20 cellular contexts compared by ENCODE assay signal in the genomic region with DNA sequence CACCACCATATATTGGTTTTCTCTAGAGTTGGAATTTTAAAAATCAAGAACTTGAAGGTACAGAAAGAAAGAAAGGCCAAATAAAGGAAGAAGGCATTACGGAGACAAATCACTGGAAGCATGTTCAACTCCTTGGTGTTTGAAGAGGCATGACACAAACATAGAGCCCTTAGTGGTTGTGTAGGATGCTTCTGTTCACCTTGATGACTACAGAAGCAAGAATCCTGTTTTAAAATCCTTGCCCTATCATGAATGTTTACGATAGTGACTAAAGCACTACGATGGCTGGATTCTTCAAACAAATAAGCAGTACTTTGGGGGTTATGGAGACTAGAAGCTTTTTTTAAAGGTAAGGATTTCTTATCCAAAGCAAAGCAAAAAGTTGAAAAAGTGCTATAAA. TPM values are rescaled to one million over a fixed set of nuclear protein-coding genes. Genes with fewer than 3 reads are reported as not detected.
"Had no signal": no experiment of that assay in that cellular context is flagged by ENCODE, and none has a peak within 500 bp of the region (broad histone marks: within the 10 kb centered on the region; RNA-seq: fewer than 3 reads in every experiment).

No MANE protein-coding gene starts in this region.

- H3K27ac ChIP-seq: gastrocnemius medialis, heart left ventricle, suprapubic skin had no signal

- H3K9me3 ChIP-seq: gastrocnemius medialis, suprapubic skin had no signal

- H3K4me3 ChIP-seq: gastrocnemius medialis, heart left ventricle, lung, suprapubic skin had no signal

- DNase-seq: activated CD4-positive, alpha-beta T cell treated with anti-CD3 and anti-CD28 coated beads, Interleukin-2, amount 10 ng/mL, durations not matched to agents 24 days and 14 days; activated CD8-positive, alpha-beta memory T cell treated with anti-CD3 and anti-CD28 coated beads, Interleukin-2, amount 50 U/mL, for 4 hours; activated CD8-positive, alpha-beta T cell treated with anti-CD3 and anti-CD28 coated beads, Interleukin-2, amount 10 ng/mL, durations not matched to agents 7 days and 5 days; activated naive CD8-positive, alpha-beta T cell treated with anti-CD3 and anti-CD28 coated beads, Interleukin-2, amount 10 ng/mL, durations not matched to agents 7 days and 5 days; anterior cingulate cortex; effector memory CD4-positive, alpha-beta T cell; erythroblast; gastrocnemius medialis; heart left ventricle; natural killer cell; posterior cingulate gyrus; stimulated activated CD4-positive, alpha-beta T cell treated with anti-CD3 and anti-CD28 coated beads, Interleukin-15, amount 100 ng/mL, for 24 hours; stimulated activated CD4-positive, alpha-beta T cell treated with anti-CD3 and anti-CD28 coated beads, Interleukin-4, amount 100 ng/mL, for 1 hour; stimulated activated naive B cell treated with anti-CD40 and anti-IgM and Interleukin-4, amounts not matched to agents 10 μg/mL and 1 μg/mL and 100 μg/mL, for 72 hours; T-helper 2 cell had no signal

- H3K27me3 ChIP-seq: gastrocnemius medialis, heart left ventricle, suprapubic skin had no signal

- FAIRE-seq: TTC549 had no signal

- H3K4me1 ChIP-seq: gastrocnemius medialis, heart left ventricle, suprapubic skin had no signal

- ATAC-seq: activated CD8-positive, alpha-beta T cell treated with anti-CD3 and anti-CD28 coated beads, Interleukin-2, amount 10 ng/mL, durations not matched to agents 7 days and 5 days; gastrocnemius medialis; heart left ventricle; natural killer cell; stimulated activated naive B cell treated with anti-CD40 and anti-IgM and Interleukin-4, amounts not matched to agents 10 μg/mL and 1 μg/mL and 100 μg/mL, for 72 hours; WTC11 had no signal

RNA-seq across cellular contexts. Expression of a gene that starts 10.3 kb away (rescaled TPM):
- total RNA-seq: activated CD8-positive, alpha-beta T cell treated with anti-CD3 and anti-CD28 coated beads, Interleukin-2, amount 10 ng/mL, durations not matched to agents 7 days and 5 days; gastrocnemius medialis; lung; natural killer cell; skeletal muscle tissue; suprapubic skin had no signal
- polyA plus RNA-seq: heart left ventricle had no signal
